ENCODE assay signal across 8 cellular contexts in genomic region chr1:54973205-54973921, GRCh38. TPM values are rescaled to one million over a fixed set of nuclear protein-coding genes. Genes with fewer than 3 reads are reported as not detected.
DNase-seq lines count a peak whose midpoint lies in the region; ATAC-seq and TF ChIP-seq lines count a peak whose summit lies in the region.

No MANE protein-coding gene starts in this region.

- DNase-seq in GM20000 (ENCODE audit: low spot score) (peak; percentile 16), Right ventricle myocardium superior (peak; percentile 69), sciatic nerve (ENCODE audit: low spot score) (no peak), glomerular visceral epithelial cell (ENCODE audit: extremely low spot score) (no peak), COLO829 (ENCODE audit: low spot score) (no peak)
- DNase-seq in activated T-cell treated with anti-CD3 and anti-CD28 coated beads, Interleukin-2, amount 50 U/mL, for 4 hours = no peak

- no peaks in the 10 kb centered on the region for H3K9me3 Mint-ChIP-seq in activated T-cell treated with anti-CD3 and anti-CD28 coated beads, Interleukin-2, amount 50 U/mL, for 4 hours

- no peak overlapping the region for H3K4me3 Mint-ChIP-seq in activated T-cell treated with anti-CD3 and anti-CD28 coated beads, Interleukin-2, amount 50 U/mL, for 4 hours

- TF ChIP-seq CTCF in GM20000 (IDR thresholded peaks at IDR 0.05; ENCODE audit: extremely low read depth, missing control alignments) = no peak

- H3K27me3 Mint-ChIP-seq in activated T-cell treated with anti-CD3 and anti-CD28 coated beads, Interleukin-2, amount 50 U/mL, for 4 hours (ENCODE audit: low read depth) = peaks cover 31% of the 10 kb centered on the region

- ATAC-seq in SK-N-SH treated with all-trans-retinoic acid at 6 μM for 48 hours (peak; percentile 84), Right ventricle myocardium superior (ENCODE audit: poor library complexity) (peak; percentile 96), sciatic nerve (peak; percentile 89), GM21447 (IDR thresholded peaks at IDR 0.05; ENCODE audit: unreplicated experiment) (no peak)
- ATAC-seq in activated T-cell treated with anti-CD3 and anti-CD28 coated beads, Interleukin-2, amount 50 U/mL, for 4 hours = no peak

- H3K4me1 Mint-ChIP-seq in activated T-cell treated with anti-CD3 and anti-CD28 coated beads, Interleukin-2, amount 50 U/mL, for 4 hours (ENCODE audit: low read depth) = no peaks in the 10 kb centered on the region

- intact Hi-C loops in Right ventricle myocardium superior (cut with DNase I) = no loop called here
- intact Hi-C loops in sciatic nerve (cut with DNase I) = no loop called here

- no peaks in the 10 kb centered on the region for H3K36me3 Mint-ChIP-seq in activated T-cell treated with anti-CD3 and anti-CD28 coated beads, Interleukin-2, amount 50 U/mL, for 4 hours (ENCODE audit: insufficient read depth)

TF ChIP-seq in SK-N-SH treated with all-trans-retinoic acid at 6 μM for 48 hours, 23 proteins besides CTCF, POLR2A, EP300 and RAD21:
- TF ChIP-seq, protein P1, sequence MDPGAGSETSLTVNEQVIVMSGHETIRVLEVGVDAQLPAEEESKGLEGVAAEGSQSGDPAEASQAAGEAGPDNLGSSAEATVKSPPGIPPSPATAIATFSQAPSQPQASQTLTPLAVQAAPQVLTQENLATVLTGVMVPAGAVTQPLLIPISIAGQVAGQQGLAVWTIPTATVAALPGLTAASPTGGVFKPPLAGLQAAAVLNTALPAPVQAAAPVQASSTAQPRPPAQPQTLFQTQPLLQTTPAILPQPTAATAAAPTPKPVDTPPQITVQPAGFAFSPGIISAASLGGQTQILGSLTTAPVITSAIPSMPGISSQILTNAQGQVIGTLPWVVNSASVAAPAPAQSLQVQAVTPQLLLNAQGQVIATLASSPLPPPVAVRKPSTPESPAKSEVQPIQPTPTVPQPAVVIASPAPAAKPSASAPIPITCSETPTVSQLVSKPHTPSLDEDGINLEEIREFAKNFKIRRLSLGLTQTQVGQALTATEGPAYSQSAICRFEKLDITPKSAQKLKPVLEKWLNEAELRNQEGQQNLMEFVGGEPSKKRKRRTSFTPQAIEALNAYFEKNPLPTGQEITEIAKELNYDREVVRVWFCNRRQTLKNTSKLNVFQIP (CRISPR knock-in tag; IDR thresholded peaks at IDR 0.05; ENCODE audit: borderline replicate concordance, low read depth) = no peak
- TF ChIP-seq ZFP30 (CRISPR knock-in tag; IDR thresholded peaks at IDR 0.05) (no peak), ZNF565 (CRISPR knock-in tag; conservative IDR thresholded peaks at IDR 0.05; ENCODE audit: low read depth) (no peak)
TF ChIP-seq in SK-N-SH treated with all-trans-retinoic acid at 6 μM for 48 hours: peak in this region for 0.

RNA-seq across cellular contexts. Expression of gene TMEM61, which starts 7.1 kb away (rescaled TPM):
- total RNA-seq in Right ventricle myocardium superior (0.27 TPM), sciatic nerve (not detected)
- under 1 TPM in 1 of 3 donors, not detected in 2; 0.24 TPM for total RNA-seq in activated T-cell treated with anti-CD3 and anti-CD28 coated beads, Interleukin-2, amount 50 U/mL, for 4 hours

RNA-seq across cellular contexts. Expression of gene BSND, which starts 25.4 kb away (rescaled TPM):
- not detected for total RNA-seq in Right ventricle myocardium superior
- not detected for total RNA-seq in sciatic nerve
- not detected for total RNA-seq in activated T-cell treated with anti-CD3 and anti-CD28 coated beads, Interleukin-2, amount 50 U/mL, for 4 hours

Comparison
In these comparisons a context has a peak if more than half of its experiments do, and no peak if none do; other contexts are left out.
1. DNase-seq: peak in GM20000 (single experiment) and Right ventricle myocardium superior (single experiment); none in sciatic nerve (single experiment), activated T-cell treated with anti-CD3 and anti-CD28 coated beads, Interleukin-2, amount 50 U/mL, for 4 hours (single experiment), glomerular visceral epithelial cell (single experiment) and COLO829 (single experiment).
2. ATAC-seq: peak in SK-N-SH treated with all-trans-retinoic acid at 6 μM for 48 hours (single experiment), Right ventricle myocardium superior (single experiment) and sciatic nerve (single experiment); none in GM21447 (single experiment) and activated T-cell treated with anti-CD3 and anti-CD28 coated beads, Interleukin-2, amount 50 U/mL, for 4 hours (0 of 2).